7 cellular contexts compared by ENCODE assay signal in genomic region chr1:218164930-218165686, GRCh38.
DNase-seq lines count a peak whose midpoint lies in the region; ATAC-seq and TF ChIP-seq lines count a peak whose summit lies in the region.

No MANE protein-coding gene starts in this region.

- no peaks in the 10 kb centered on the region for H3K4me1 ChIP-seq in HEK293 (ENCODE audit: control insufficient read depth, insufficient read depth, low read length)
- peaks cover 0 to 20% (median 0%) of the 10 kb centered on the region in 4 donors for H3K4me1 ChIP-seq in right lobe of liver
- H3K4me1 ChIP-seq in tibial artery: peaks cover 0 to 24% (median 22%) of the 10 kb centered on the region in 4 donors

- H3K9me3 ChIP-seq in HEK293 (ENCODE audit: control insufficient read depth, insufficient read depth, low read depth, low read length) (no peaks in the 10 kb centered on the region), right lobe of liver (no peaks in the 10 kb centered on the region), tibial artery (no peaks in the 10 kb centered on the region)

- H3K27ac ChIP-seq in HEK293 (ENCODE audit: extremely low read depth, low read depth, low read length) (no peak overlapping the region; the same call in 1 of the 2 replicates), right lobe of liver (no peak overlapping the region), tibial artery (no peak overlapping the region)

- ATAC-seq in right lobe of liver: peak; percentile 63 to 72 (median 68)

- POLR2A ChIA-PET in HEK293 (lab: Yijun Ruan, JAX): no interaction called here

- TF ChIP-seq CTCF in GM12865 (IDR thresholded peaks at IDR 0.05; ENCODE audit: insufficient read depth, low read depth, low read length, missing control alignments) (no peak), HEK293 (tag by site-specific recombination; IDR thresholded peaks at IDR 0.05) (no peak), choroid plexus epithelial cell (conservative IDR thresholded peaks at IDR 0.05; ENCODE audit: low read depth, low read length) (no peak), right lobe of liver (IDR thresholded peaks at IDR 0.05) (no peak), tibial artery (IDR thresholded peaks at IDR 0.05) (no peak)

- H3K36me3 ChIP-seq in HEK293 (ENCODE audit: control insufficient read depth in 2 of 2, insufficient read depth in 1 of 2, low read length in 2 of 2) (no peaks in the 10 kb centered on the region), right lobe of liver (no peaks in the 10 kb centered on the region), tibial artery (no peaks in the 10 kb centered on the region)

- 2% methylated on average over 53 of the region's 79 CpGs for WGBS in right lobe of liver (ENCODE audit: insufficient coverage, low coverage, low lambda C conversion rate, missing lambda C conversion rate)

- intact Hi-C loops in right lobe of liver (cut with DNase I) (no loop called here), tibial artery (cut with DNase I; ENCODE audit: low total_unique reads) (no loop called here)

- DNase-seq in GM12865 (ENCODE audit: low read depth) (peak; percentile 3), NCI-H69 (lab: John Stamatoyannopoulos, UW) (peak; percentile 89), choroid plexus epithelial cell (ENCODE audit: low read depth) (no peak), right lobe of liver (peak in 2 of 3 donors; percentile 19 to 47), tibial artery (no peak), GF-D8 (lab: John Stamatoyannopoulos, UW) (no peak)

- H3K27me3 ChIP-seq in right lobe of liver (peaks cover 0 to 38% of the 10 kb centered on the region in 2 donors), tibial artery (peaks cover 0 to 76% of the 10 kb centered on the region in 2 donors)

- CTCF ChIA-PET in HEK293 (lab: Yijun Ruan, JAX): no interaction called here

- peak overlapping the region; percentile 24 for H3K4me3 ChIP-seq in GM12865 (ENCODE audit: low read depth, low read length)
- peak overlapping the region; percentile 56 for H3K4me3 ChIP-seq in HEK293 (ENCODE audit: low read depth, low read length)
- H3K4me3 ChIP-seq in choroid plexus epithelial cell (ENCODE audit: low read depth, low read length): peak overlapping the region; percentile 38
- H3K4me3 ChIP-seq in right lobe of liver: peak overlapping the region; percentile 23 to 40 (median 27)
- H3K4me3 ChIP-seq in tibial artery: peak overlapping the region; percentile 42 to 56

- no peak for TF ChIP-seq POLR2A in right lobe of liver (IDR thresholded peaks at IDR 0.05)

TF ChIP-seq in HEK293, 187 proteins besides CTCF, POLR2A, EP300 and RAD21 (continues in another document):
- no peak for TF ChIP-seq ZSCAN4 (tag by site-specific recombination; IDR thresholded peaks at IDR 0.05)
- peak; percentile 57; the same call in 1 of the 2 replicates for TF ChIP-seq ZEB2 (tag by site-specific recombination; IDR thresholded peaks at IDR 0.05)
- no peak for TF ChIP-seq HIC1 (tag by site-specific recombination; IDR thresholded peaks at IDR 0.05)
- no peak for TF ChIP-seq KLF10 (tag by site-specific recombination; IDR thresholded peaks at IDR 0.05)
- no peak for TF ChIP-seq WT1 (tag by site-specific recombination; IDR thresholded peaks at IDR 0.05)
- TF ChIP-seq GFI1B (tag by site-specific recombination; IDR thresholded peaks at IDR 0.05): no peak
- 0 out of 2 replicates have a peak, but pooled peaks have one; percentile 0 for TF ChIP-seq ZNF596 (tag by site-specific recombination; IDR thresholded peaks at IDR 0.05)
- TF ChIP-seq ZNF707 (tag by site-specific recombination; IDR thresholded peaks at IDR 0.05): no peak
- peak; percentile 13; the same call in 1 of the 2 replicates for TF ChIP-seq SP2 (tag by site-specific recombination; IDR thresholded peaks at IDR 0.05)
- no peak for TF ChIP-seq ZNF324 (tag by site-specific recombination; IDR thresholded peaks at IDR 0.05)
- TF ChIP-seq ZNF404 (tag by site-specific recombination; IDR thresholded peaks at IDR 0.05): no peak
- TF ChIP-seq, protein P1, sequence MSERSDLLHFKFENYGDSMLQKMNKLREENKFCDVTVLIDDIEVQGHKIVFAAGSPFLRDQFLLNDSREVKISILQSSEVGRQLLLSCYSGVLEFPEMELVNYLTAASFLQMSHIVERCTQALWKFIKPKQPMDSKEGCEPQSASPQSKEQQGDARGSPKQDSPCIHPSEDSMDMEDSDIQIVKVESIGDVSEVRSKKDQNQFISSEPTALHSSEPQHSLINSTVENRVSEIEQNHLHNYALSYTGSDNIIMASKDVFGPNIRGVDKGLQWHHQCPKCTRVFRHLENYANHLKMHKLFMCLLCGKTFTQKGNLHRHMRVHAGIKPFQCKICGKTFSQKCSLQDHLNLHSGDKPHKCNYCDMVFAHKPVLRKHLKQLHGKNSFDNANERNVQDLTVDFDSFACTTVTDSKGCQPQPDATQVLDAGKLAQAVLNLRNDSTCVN (tag by site-specific recombination; optimal IDR thresholded peaks at IDR 0.05): peak; percentile 57
- TF ChIP-seq ZNF776 (tag by site-specific recombination; IDR thresholded peaks at IDR 0.05; ENCODE audit: borderline replicate concordance): no peak
- no peak for TF ChIP-seq ZNF26 (tag by site-specific recombination; IDR thresholded peaks at IDR 0.05)
- no peak for TF ChIP-seq ZNF654 (tag by site-specific recombination; IDR thresholded peaks at IDR 0.05; ENCODE audit: low read depth)
- no peak for TF ChIP-seq TSHZ1 (tag by site-specific recombination; IDR thresholded peaks at IDR 0.05; ENCODE audit: borderline replicate concordance)
- TF ChIP-seq OSR2 (tag by site-specific recombination; IDR thresholded peaks at IDR 0.05): no peak
- TF ChIP-seq ZNF791 (tag by site-specific recombination; IDR thresholded peaks at IDR 0.05): no peak
- TF ChIP-seq ZNF274 (IDR thresholded peaks at IDR 0.05; ENCODE audit: low read length): no peak
- no peak for TF ChIP-seq ZNF274 (tag by site-specific recombination; IDR thresholded peaks at IDR 0.05; ENCODE audit: borderline replicate concordance)
- no peak for TF ChIP-seq ZNF677 (tag by site-specific recombination; IDR thresholded peaks at IDR 0.05)

Comparison
In these comparisons a context has a peak if more than half of its experiments do, and no peak if none do; other contexts are left out.
1. DNase-seq: peak in GM12865 (single experiment), NCI-H69 (single experiment) and right lobe of liver (2 of 3); none in choroid plexus epithelial cell (single experiment), tibial artery (0 of 2) and GF-D8 (single experiment).
2. Peak in every context shown above with its lines, with median percentiles within 50 percentile points of each other: H3K4me3 ChIP-seq.